ENCODE assay signal across 11 cellular contexts in genomic region chr4:37400326-37400881, GRCh38.
DNase-seq lines count a peak whose midpoint lies in the region; ATAC-seq and TF ChIP-seq lines count a peak whose summit lies in the region.
"Had no signal": no experiment of that assay in that cellular context is flagged by ENCODE, and none has a peak within 500 bp of the region (broad histone marks: within the 10 kb centered on the region; RNA-seq: fewer than 3 reads in every experiment).

No MANE protein-coding gene starts in this region.

- ATAC-seq in GM18502 (IDR thresholded peaks at IDR 0.05; ENCODE audit: poor library complexity, unreplicated experiment) (peak; percentile 90), GM19438 (IDR thresholded peaks at IDR 0.05; ENCODE audit: low read depth, unreplicated experiment) (peak; percentile 77), HG02870 (IDR thresholded peaks at IDR 0.05; ENCODE audit: unreplicated experiment) (peak; percentile 81), HG03558 (IDR thresholded peaks at IDR 0.05; ENCODE audit: extremely low read depth, unreplicated experiment) (peak; percentile 83)
- ATAC-seq: Right ventricle myocardium inferior had no signal

- no peak overlapping the region for H3K4me3 ChIP-seq in foreskin fibroblast (ENCODE audit: low read depth in 1 of 2, low read length in 2 of 2)
- H3K4me3 ChIP-seq: BLaER1 treated with 17β-estradiol and CSF1 and Interleukin-3, amounts not matched to agents 10 nM and 100 nM had no signal

- TF ChIP-seq CTCF in foreskin fibroblast (IDR thresholded peaks at IDR 0.05; ENCODE audit: low read depth, low read length), result no peak

- no peak for DNase-seq in amygdala (lab: John Stamatoyannopoulos, UW)
- no peak for DNase-seq in SKM-1 (lab: John Stamatoyannopoulos, UW; ENCODE audit: unreplicated experiment)
- DNase-seq in NCI-H1417 treated with DMSO at 0.1 percent for 48 hours (lab: John Stamatoyannopoulos, UW), result no peak
- DNase-seq in foreskin fibroblast, result no peak
- DNase-seq: effector memory CD4-positive, alpha-beta T cell had no signal
